Comparison of ENCODE assay signal across 1 cellular context in the genomic region with DNA sequence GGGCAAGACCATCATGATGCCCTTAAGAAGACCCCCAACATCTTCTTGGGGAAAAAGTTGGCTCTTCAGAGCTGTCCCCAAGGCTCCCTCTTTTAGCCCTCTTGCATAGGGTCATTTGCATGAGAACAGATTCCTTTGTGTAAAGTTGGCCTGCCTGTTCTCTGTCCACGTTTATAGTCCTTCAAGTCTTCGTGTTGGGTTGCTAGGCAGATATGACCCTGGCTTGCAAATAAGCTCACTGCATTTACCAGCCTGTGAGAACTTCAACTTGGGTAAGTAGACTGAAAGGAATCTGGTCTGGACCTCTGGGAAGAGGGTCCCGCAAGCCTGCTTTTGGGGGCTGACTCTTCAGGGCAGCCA.
TF ChIP-seq lines count a peak whose summit lies in the region.

No MANE protein-coding gene starts in this region.

TF ChIP-seq in GM23338, 12 proteins besides CTCF, POLR2A, EP300 and RAD21 (continued from another document):
- TF ChIP-seq ZNF462 (CRISPR knock-in tag; IDR thresholded peaks at IDR 0.05) (peak; percentile 85), ZNF114 (CRISPR knock-in tag; IDR thresholded peaks at IDR 0.05) (peak; percentile 17; the same call in 1 of the 2 replicates), POLR2AphosphoS5 (IDR thresholded peaks at IDR 0.05; ENCODE audit: low read depth) (no peak), CREB1 (CRISPR knock-in tag; IDR thresholded peaks at IDR 0.05; ENCODE audit: low read depth) (0 out of 2 replicates have a peak, but pooled peaks have one; percentile 17), JUNB (IDR thresholded peaks at IDR 0.05; ENCODE audit: unreplicated experiment) (no peak)
